Comparison of ENCODE assay signal across 8 cellular contexts in the genomic region with DNA sequence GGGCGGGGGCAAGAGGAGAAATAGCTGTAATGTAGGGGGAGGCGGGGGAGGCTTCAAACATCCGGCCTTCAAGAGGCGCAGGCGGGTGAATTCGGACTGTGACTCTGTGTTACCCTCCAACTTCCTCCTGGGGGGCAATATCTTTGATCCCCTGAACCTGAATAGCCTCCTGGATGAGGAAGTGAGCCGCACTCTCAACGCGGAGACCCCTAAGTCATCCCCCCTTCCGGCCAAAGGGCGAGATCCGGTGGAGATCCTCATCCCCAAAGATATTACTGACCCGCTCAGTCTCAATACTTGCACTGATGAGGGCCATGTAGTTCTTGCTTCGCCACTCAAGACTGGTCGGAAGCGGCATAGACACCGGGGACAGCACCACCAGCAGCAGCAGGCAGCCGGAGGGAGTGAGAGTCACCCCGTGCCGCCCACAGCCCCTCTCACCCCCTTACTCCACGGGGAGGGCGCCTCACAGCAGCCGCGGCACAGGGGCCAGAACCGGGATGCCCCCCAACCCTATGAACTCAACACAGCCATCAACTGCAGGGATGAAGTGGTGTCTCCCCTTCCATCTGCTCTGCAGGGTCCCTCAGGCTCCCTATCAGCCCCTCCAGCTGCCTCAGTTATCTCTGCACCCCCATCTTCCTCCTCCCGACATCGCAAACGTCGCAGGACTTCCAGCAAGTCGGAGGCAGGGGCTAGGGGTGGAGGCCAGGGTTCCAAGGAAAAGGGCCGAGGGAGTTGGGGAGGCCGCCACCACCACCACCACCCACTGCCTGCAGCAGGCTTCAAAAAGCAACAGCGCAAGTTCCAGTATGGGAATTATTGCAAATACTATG. TPM values are rescaled to one million over a fixed set of nuclear protein-coding genes. Genes with fewer than 3 reads are reported as not detected.
DNase-seq lines count a peak whose midpoint lies in the region; ATAC-seq, FAIRE-seq and TF ChIP-seq lines count a peak whose summit lies in the region.

No MANE protein-coding gene starts in this region.

- H3K4me1 ChIP-seq in OCI-LY7 (ENCODE audit: insufficient read depth, low read length, poor library complexity, severe bottlenecking) (peaks cover 53% of the 10 kb centered on the region), keratinocyte (ENCODE audit: control insufficient read depth, extremely low read depth, insufficient read depth, low read length) (peaks cover 30% of the 10 kb centered on the region)

- FAIRE-seq in keratinocyte (lab: Jason Lieb, UNC), result no peak

- POLR2A ChIA-PET in OCI-LY7 (lab: Charles Lee), result interaction anchor here (0.7 to 1.4 kb wide), 3 partner anchors 14 to 37 kb away, joined by 3 to 5 read pairs (median 3); no protein-coding TSS in a partner anchor

- H3K27me3 ChIP-seq in keratinocyte (ENCODE audit: control insufficient read depth, extremely low read depth, insufficient read depth, low read length), result no peaks in the 10 kb centered on the region

- H3K9me1 ChIP-seq in keratinocyte (ENCODE audit: control insufficient read depth, extremely low read depth, insufficient read depth, low read length), result peaks cover 3% of the 10 kb centered on the region

- intact Hi-C loops in OCI-LY7 (cut with micrococcal nuclease; ENCODE audit: unreplicated experiment), result loop anchor here (1.0 kb wide), 1 partner anchor 47 kb away; no protein-coding TSS in a partner anchor

- no peak for DNase-seq in OCI-LY7 (ENCODE audit: low spot score)
- peak; percentile 41 for DNase-seq in astrocyte of the hippocampus (ENCODE audit: low read depth, low spot score)
- DNase-seq in keratinocyte (ENCODE audit: low read depth, low spot score), result no peak
- DNase-seq in stimulated activated CD4-positive, alpha-beta T cell treated with anti-CD3 and anti-CD28 coated beads, Interleukin-4, amount 100 ng/mL, for 24 hours, result peak; percentile 54
- no peak for DNase-seq in NCI-H524 (lab: John Stamatoyannopoulos, UW)

- TF ChIP-seq CTCF in OCI-LY7 (conservative IDR thresholded peaks at IDR 0.05; ENCODE audit: low read length), result no peak
- no peak for TF ChIP-seq CTCF in keratinocyte (optimal IDR thresholded peaks at IDR 0.05 in 1 of 3, IDR thresholded peaks at IDR 0.05 in 1 of 3, conservative IDR thresholded peaks at IDR 0.05 in 1 of 3; ENCODE audit: extremely low read depth in 1 of 3, insufficient read depth in 2 of 3, low read length in 3 of 3)

- CTCF ChIA-PET in OCI-LY7 (lab: Charles Lee; ENCODE audit: unreplicated experiment), result interaction anchor here (0.5 kb wide), 1 partner anchor 245 kb away, joined by 3 read pairs; no protein-coding TSS in a partner anchor

- H3K9me3 ChIP-seq in OCI-LY7 (ENCODE audit: low read length), result no peaks in the 10 kb centered on the region
- H3K9me3 ChIP-seq in keratinocyte (ENCODE audit: control insufficient read depth, low read depth, low read length), result no peaks in the 10 kb centered on the region

- H2AFZ ChIP-seq in OCI-LY7 (ENCODE audit: low read length) (no peak overlapping the region), keratinocyte (ENCODE audit: control insufficient read depth, low read length) (no peak overlapping the region)

- dilution Hi-C loops in keratinocyte (cut with MboI; ENCODE audit: extremely low pct_ligation_motif_present, low sequenced_read_pairs), result no loop called here

- H3K9ac ChIP-seq in keratinocyte (ENCODE audit: control insufficient read depth, extremely low read depth, insufficient read depth, low read length), result peak overlapping the region; percentile 99

- no TSS peak for BruUV-seq in OCI-LY7 (replicated peaks; lab: Mats Ljungman, UMichigan)

- peaks cover 9% of the 10 kb centered on the region; the same call in 1 of the 2 replicates for H4K20me1 ChIP-seq in OCI-LY7 (ENCODE audit: insufficient read depth, low read length)
- peaks cover 4% of the 10 kb centered on the region for H4K20me1 ChIP-seq in keratinocyte (ENCODE audit: control insufficient read depth, extremely low read depth, insufficient read depth, low read length)

- peaks cover 55% of the 10 kb centered on the region for H3K36me3 ChIP-seq in OCI-LY7 (ENCODE audit: insufficient read depth, low read length)
- H3K36me3 ChIP-seq in keratinocyte (ENCODE audit: control insufficient read depth in 2 of 2, extremely low read depth in 1 of 2, insufficient read depth in 2 of 2, low read length in 2 of 2), result peaks cover 9 to 40% of the 10 kb centered on the region in 2 experiments

- H3K79me2 ChIP-seq in OCI-LY7 (ENCODE audit: insufficient read depth, low read depth, low read length) (peaks cover 48% of the 10 kb centered on the region), keratinocyte (ENCODE audit: control insufficient read depth, insufficient read depth, low read length) (peaks cover 50% of the 10 kb centered on the region)

- H3K4me2 ChIP-seq in OCI-LY7 (ENCODE audit: low read length), result peak overlapping the region; percentile 83
- H3K4me2 ChIP-seq in keratinocyte (ENCODE audit: control insufficient read depth, extremely low read depth, insufficient read depth, low read depth, low read length), result peak overlapping the region; percentile 96

- no peaks in the 10 kb centered on the region for H3K9me2 ChIP-seq in OCI-LY7 (ENCODE audit: insufficient read depth, low read length)

- H3K4me3 ChIP-seq in OCI-LY7 (ENCODE audit: low read depth, low read length, poor library complexity, severe bottlenecking), result peak overlapping the region; percentile 91
- H3K4me3 ChIP-seq in keratinocyte (ENCODE audit: control insufficient read depth in 2 of 3, extremely low read depth in 1 of 3, insufficient read depth in 2 of 3, low read depth in 1 of 3, low read length in 3 of 3), result peak overlapping the region; percentile 72 to 82 (median 74)

- peak overlapping the region; percentile 93 for H3K27ac ChIP-seq in OCI-LY7 (ENCODE audit: low read depth, low read length, poor library complexity, severe bottlenecking)
- H3K27ac ChIP-seq in keratinocyte (ENCODE audit: control insufficient read depth, insufficient read depth, low read length), result peak overlapping the region; percentile 96

- ATAC-seq in GM18858 (IDR thresholded peaks at IDR 0.05; ENCODE audit: unreplicated experiment), result peak; percentile 14
- ATAC-seq in GM18520 (IDR thresholded peaks at IDR 0.05; ENCODE audit: unreplicated experiment), result no peak
- no peak for ATAC-seq in GM19397 (IDR thresholded peaks at IDR 0.05; ENCODE audit: unreplicated experiment)

RNA-seq across cellular contexts. Expression of gene MEPCE, which starts 1.0 kb away (rescaled TPM):
- 37.9 and 44.2 TPM in 2 replicates for total RNA-seq in OCI-LY7 (2014; rRNA removed; shearing (Covaris generic))
- total RNA-seq in OCI-LY7 (2022), result 54.1 and 65.6 TPM in 2 replicates
- 10.6 to 14.7 TPM (median 10.8 TPM) in 3 replicates for polyA plus RNA-seq in keratinocyte
- 7.9 TPM for polyA plus RNA-seq in keratinocyte (2011; ENCODE audit: low read depth)
- polyA plus RNA-seq in keratinocyte (2011; cell fraction: cytosol; rRNA removed), result 6.6 and 10.3 TPM in 2 replicates
- 20.1 and 26.0 TPM in 2 replicates for polyA plus RNA-seq in keratinocyte (2011; cell fraction: nucleus; rRNA removed)
- 19.7 and 22.2 TPM in 2 replicates for polyA plus RNA-seq in keratinocyte (2012; ENCODE audit: low replicate concordance)
- 18.5 to 33.5 TPM (median 19.0 TPM) in 3 replicates for polyA minus RNA-seq in keratinocyte
- polyA minus RNA-seq in keratinocyte (2011; cell fraction: cytosol; rRNA and poly(A)+ RNA removed), result 18.2 TPM
- polyA minus RNA-seq in keratinocyte (2011; cell fraction: nucleus; rRNA and poly(A)+ RNA removed), result 15.1 and 15.7 TPM in 2 replicates

RNA-seq across cellular contexts. Expression of gene ZCWPW1, which starts 2.2 kb away (rescaled TPM):
- total RNA-seq in OCI-LY7 (2014; rRNA removed; shearing (Covaris generic)), result 4.1 and 10.9 TPM in 2 replicates
- 10.8 and 11.9 TPM in 2 replicates for total RNA-seq in OCI-LY7 (2022)
- polyA plus RNA-seq in keratinocyte, result 1.4 to 2.0 TPM (median 1.7 TPM) in 3 replicates
- 2.9 TPM for polyA plus RNA-seq in keratinocyte (2011; ENCODE audit: low read depth)
- 1.4 TPM in 2 replicates for polyA plus RNA-seq in keratinocyte (2011; cell fraction: cytosol; rRNA removed)
- polyA plus RNA-seq in keratinocyte (2011; cell fraction: nucleus; rRNA removed), result 2.8 and 3.1 TPM in 2 replicates
- polyA plus RNA-seq in keratinocyte (2012; ENCODE audit: low replicate concordance), result 1.9 and 2.6 TPM in 2 replicates
- 0.16 to 0.54 TPM in 2 of 3 replicates, not detected in the other for polyA minus RNA-seq in keratinocyte
- not detected for polyA minus RNA-seq in keratinocyte (2011; cell fraction: cytosol; rRNA and poly(A)+ RNA removed)
- 0.84 and 0.85 TPM in 2 replicates for polyA minus RNA-seq in keratinocyte (2011; cell fraction: nucleus; rRNA and poly(A)+ RNA removed)

RNA-seq across cellular contexts. Expression of gene PPP1R35, which starts 5.6 kb away (rescaled TPM):
- 127 and 137 TPM in 2 replicates for total RNA-seq in OCI-LY7 (2014; rRNA removed; shearing (Covaris generic))
- total RNA-seq in OCI-LY7 (2022), result 86.9 and 90.6 TPM in 2 replicates
- 12.2 to 15.3 TPM (median 13.3 TPM) in 3 replicates for polyA plus RNA-seq in keratinocyte
- 2.2 TPM for polyA plus RNA-seq in keratinocyte (2011; ENCODE audit: low read depth)
- polyA plus RNA-seq in keratinocyte (2011; cell fraction: cytosol; rRNA removed), result 7.4 and 15.5 TPM in 2 replicates
- polyA plus RNA-seq in keratinocyte (2011; cell fraction: nucleus; rRNA removed), result 18.8 and 27.4 TPM in 2 replicates
- polyA plus RNA-seq in keratinocyte (2012; ENCODE audit: low replicate concordance), result 21.6 and 22.8 TPM in 2 replicates
- 2.2 to 3.6 TPM (median 3.1 TPM) in 3 replicates for polyA minus RNA-seq in keratinocyte
- 21.1 TPM for polyA minus RNA-seq in keratinocyte (2011; cell fraction: cytosol; rRNA and poly(A)+ RNA removed)
- 4.0 and 5.8 TPM in 2 replicates for polyA minus RNA-seq in keratinocyte (2011; cell fraction: nucleus; rRNA and poly(A)+ RNA removed)

RNA-seq across cellular contexts. Expression of gene SPACDR, which starts 33.4 kb away (rescaled TPM):
- total RNA-seq in OCI-LY7 (2014; rRNA removed; shearing (Covaris generic)), result 0.54 and 1.6 TPM in 2 replicates
- 2.4 and 3.7 TPM in 2 replicates for total RNA-seq in OCI-LY7 (2022)
- polyA plus RNA-seq in keratinocyte, result 0.24 to 0.54 TPM (median 0.37 TPM) in 3 replicates
- not detected for polyA plus RNA-seq in keratinocyte (2011; ENCODE audit: low read depth)
- 0.61 and 0.64 TPM in 2 replicates for polyA plus RNA-seq in keratinocyte (2011; cell fraction: cytosol; rRNA removed)
- 2.1 TPM in 2 replicates for polyA plus RNA-seq in keratinocyte (2011; cell fraction: nucleus; rRNA removed)
- polyA plus RNA-seq in keratinocyte (2012; ENCODE audit: low replicate concordance), result 0.30 and 1.3 TPM in 2 replicates
- polyA minus RNA-seq in keratinocyte, result 0.53 to 1.7 TPM (median 1.4 TPM) in 3 replicates
- polyA minus RNA-seq in keratinocyte (2011; cell fraction: cytosol; rRNA and poly(A)+ RNA removed), result not detected
- polyA minus RNA-seq in keratinocyte (2011; cell fraction: nucleus; rRNA and poly(A)+ RNA removed), result not detected in 2 replicates

RNA-seq across cellular contexts. Expression of gene TSC22D4, which starts 48.3 kb away (rescaled TPM):
- 38.5 and 41.4 TPM in 2 replicates for total RNA-seq in OCI-LY7 (2014; rRNA removed; shearing (Covaris generic))
- total RNA-seq in OCI-LY7 (2022), result 75.4 and 76.6 TPM in 2 replicates
- 8.4 to 16.6 TPM (median 9.1 TPM) in 3 replicates for polyA plus RNA-seq in keratinocyte
- polyA plus RNA-seq in keratinocyte (2011; ENCODE audit: low read depth), result 7.3 TPM
- 9.4 and 20.9 TPM in 2 replicates for polyA plus RNA-seq in keratinocyte (2011; cell fraction: cytosol; rRNA removed)
- polyA plus RNA-seq in keratinocyte (2011; cell fraction: nucleus; rRNA removed), result 22.5 and 30.0 TPM in 2 replicates
- 23.1 and 23.2 TPM in 2 replicates for polyA plus RNA-seq in keratinocyte (2012; ENCODE audit: low replicate concordance)
- 6.6 to 18.2 TPM (median 7.0 TPM) in 3 replicates for polyA minus RNA-seq in keratinocyte
- polyA minus RNA-seq in keratinocyte (2011; cell fraction: cytosol; rRNA and poly(A)+ RNA removed), result 31.5 TPM
- 14.6 and 17.1 TPM in 2 replicates for polyA minus RNA-seq in keratinocyte (2011; cell fraction: nucleus; rRNA and poly(A)+ RNA removed)

Comparison
In these comparisons a context has a peak if more than half of its experiments do, and no peak if none do; other contexts are left out.
1. DNase-seq: peak in astrocyte of the hippocampus (single experiment) and stimulated activated CD4-positive, alpha-beta T cell treated with anti-CD3 and anti-CD28 coated beads, Interleukin-4, amount 100 ng/mL, for 24 hours (single experiment); none in OCI-LY7 (single experiment), keratinocyte (single experiment) and NCI-H524 (0 of 2).